Comparison of ENCODE assay signal across 12 cellular contexts in the genomic region with DNA sequence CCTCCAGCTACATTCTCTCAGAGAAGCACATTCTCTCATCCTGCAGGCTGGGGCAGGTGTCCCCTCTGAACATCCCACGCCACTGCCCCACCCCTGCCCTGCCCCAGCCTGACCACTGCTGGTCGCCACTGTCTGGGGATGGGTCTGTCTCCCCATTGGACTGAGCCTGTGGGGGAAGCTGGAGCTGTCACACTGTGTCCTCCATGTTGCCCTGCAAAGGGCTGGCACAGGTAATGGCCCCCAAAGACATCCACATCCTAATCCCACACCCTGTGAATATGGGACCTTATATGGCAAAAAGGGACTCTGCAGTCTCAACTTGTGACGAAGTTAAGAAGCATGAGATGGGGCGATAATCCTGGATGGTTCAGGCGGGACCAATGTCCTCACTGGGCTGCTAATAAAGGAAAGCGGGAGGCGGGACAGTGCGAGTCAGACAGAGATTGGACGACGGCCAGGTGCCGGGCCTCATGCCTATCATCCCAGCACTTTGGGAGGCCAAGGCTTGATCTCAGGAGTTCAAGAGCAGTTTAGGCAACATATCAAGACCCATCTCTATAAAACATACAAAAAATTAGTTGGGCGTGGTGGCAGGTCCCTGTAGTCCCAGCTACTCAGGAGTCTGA. TPM values are rescaled to one million over a fixed set of nuclear protein-coding genes. Genes with fewer than 3 reads are reported as not detected.
A peak's percentile ranks its signal among the peaks of the same experiment; 100 is the strongest.
DNase-seq lines count a peak whose midpoint lies in the region; ATAC-seq and TF ChIP-seq lines count a peak whose summit lies in the region.
"Had no signal": no experiment of that assay in that cellular context is flagged by ENCODE, and none has a peak within 500 bp of the region (broad histone marks: within the 10 kb centered on the region; RNA-seq: fewer than 3 reads in every experiment).

No MANE protein-coding gene starts in this region.

- 82 to 87% methylated on average over 12 of the region's 12 CpGs for WGBS in upper lobe of left lung, 2 donors

- intact Hi-C loops in sciatic nerve (cut with DNase I): loop anchor here (1.0 to 2.0 kb wide), 2 partner anchors 85 to 220 kb away; no protein-coding TSS in a partner anchor

- peaks cover 13 to 75% (median 47%) of the 10 kb centered on the region in 4 donors for H3K36me3 ChIP-seq in upper lobe of left lung
- H3K36me3 ChIP-seq: colonic mucosa had no signal

- H3K9me3 ChIP-seq in upper lobe of left lung: no peaks in the 10 kb centered on the region
- H3K9me3 ChIP-seq: colonic mucosa, suprapubic skin had no signal

- peaks cover 4 to 24% (median 10%) of the 10 kb centered on the region in 4 donors for H3K4me1 ChIP-seq in upper lobe of left lung

- peak overlapping the region in 1 of 4 donors; percentile 54 for H3K27ac ChIP-seq in upper lobe of left lung
- H3K27ac ChIP-seq: colonic mucosa had no signal

- H3K4me3 ChIP-seq in fibroblast of villous mesenchyme (ENCODE audit: low read depth, low read length): no peak overlapping the region
- no peak overlapping the region for H3K4me3 ChIP-seq in upper lobe of left lung
- H3K4me3 ChIP-seq: colonic mucosa, suprapubic skin had no signal

- TF ChIP-seq CTCF in fibroblast of villous mesenchyme (IDR thresholded peaks at IDR 0.05; ENCODE audit: insufficient read depth, low read depth, low read length) (no peak), upper lobe of left lung (IDR thresholded peaks at IDR 0.05) (no peak)

- no peak for TF ChIP-seq POLR2A in upper lobe of left lung (IDR thresholded peaks at IDR 0.05)

- TF ChIP-seq EP300 in upper lobe of left lung (IDR thresholded peaks at IDR 0.05): no peak

- peak; percentile 69 for DNase-seq in ELR (ENCODE audit: low read depth)
- DNase-seq in SW480 (ENCODE audit: low spot score): peak; percentile 55
- DNase-seq in fibroblast of villous mesenchyme (ENCODE audit: low read depth): peak; percentile 55
- no peak for DNase-seq in sciatic nerve (ENCODE audit: low spot score)
- no peak for DNase-seq in upper lobe of left lung
- no peak for DNase-seq in activated CD4-positive, alpha-beta T cell treated with anti-CD3 and anti-CD28 coated beads for 1 hour
- no peak for DNase-seq in NCI-H1417 (lab: John Stamatoyannopoulos, UW)
- DNase-seq: colonic mucosa, NCI-H1048, SHP77 treated with DMSO at 0.1 percent for 48 hours had no signal

- peak; percentile 42 for ATAC-seq in sciatic nerve
- no peak for ATAC-seq in HG02588 (IDR thresholded peaks at IDR 0.05; ENCODE audit: unreplicated experiment)
- no peak for ATAC-seq in upper lobe of left lung (ENCODE audit: low FRiP score in 2 of 2)

- no peaks in the 10 kb centered on the region for H3K27me3 ChIP-seq in upper lobe of left lung
- H3K27me3 ChIP-seq: colonic mucosa, suprapubic skin had no signal

RNA-seq across cellular contexts. Expression of gene AP2S1, which starts 9.1 kb away (rescaled TPM):
- 113 and 166 TPM in 2 replicates for total RNA-seq in fibroblast of villous mesenchyme
- total RNA-seq in sciatic nerve: 59.7 TPM
- 100 to 1,000 TPM in 3 of 6 donors, 10 to 100 TPM in 3; 59.7 to 149 (median 113) TPM for total RNA-seq in upper lobe of left lung

RNA-seq across cellular contexts. Expression of gene ARHGAP35, which starts 19.2 kb away (rescaled TPM):
- total RNA-seq in fibroblast of villous mesenchyme (31.5 and 36.7 TPM in 2 replicates), sciatic nerve (67.0 TPM), upper lobe of left lung (10 to 100 TPM; 56.0 to 80.6 (median 65.7) TPM)

RNA-seq across cellular contexts. Expression of gene SLC1A5, which starts 53.2 kb away (rescaled TPM):
- 196 and 224 TPM in 2 replicates for total RNA-seq in fibroblast of villous mesenchyme
- total RNA-seq in sciatic nerve: 71.0 TPM
- 100 to 1,000 TPM in 2 of 6 donors, 10 to 100 TPM in 4; 52.4 to 147 (median 83.9) TPM for total RNA-seq in upper lobe of left lung

Comparison
In these comparisons a context has a peak if more than half of its experiments do, and no peak if none do; other contexts are left out.
1. DNase-seq: peak in ELR (single experiment), SW480 (single experiment) and fibroblast of villous mesenchyme (single experiment); none in sciatic nerve (single experiment), upper lobe of left lung (0 of 2), activated CD4-positive, alpha-beta T cell treated with anti-CD3 and anti-CD28 coated beads for 1 hour (single experiment) and NCI-H1417 (0 of 3).